In the genomic region with DNA sequence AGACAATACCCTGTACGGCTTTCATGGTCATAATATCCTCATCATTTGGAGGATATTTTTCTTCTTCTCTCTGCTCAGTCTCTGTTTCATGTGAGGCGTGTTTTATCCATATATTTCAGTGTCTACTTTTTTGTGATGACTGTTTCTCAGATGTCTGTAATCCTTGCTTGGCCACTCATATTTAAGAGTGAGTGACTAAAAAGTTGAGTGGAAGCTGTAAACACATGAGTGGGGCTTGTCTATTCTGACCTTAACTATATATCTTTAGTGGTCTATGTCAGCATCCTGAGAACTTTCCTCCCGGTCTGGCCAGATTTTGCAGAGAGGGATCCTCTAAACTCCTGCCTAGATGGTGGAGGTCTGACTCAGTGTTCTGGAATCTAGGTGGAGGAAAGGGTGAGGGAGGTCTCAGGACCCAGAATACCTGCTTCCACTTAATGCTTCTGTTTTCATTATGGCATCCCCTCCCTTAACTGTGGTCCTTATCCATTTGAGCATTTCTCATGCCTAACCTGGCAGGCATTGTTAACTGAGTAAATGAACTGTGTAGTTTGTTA, we compare ENCODE assay signal across 14 cellular contexts. TPM values are rescaled to one million over a fixed set of nuclear protein-coding genes. Genes with fewer than 3 reads are reported as not detected.
DNase-seq lines count a peak whose midpoint lies in the region; ATAC-seq and TF ChIP-seq lines count a peak whose summit lies in the region.
"Had no signal": no experiment of that assay in that cellular context is flagged by ENCODE, and none has a peak within 500 bp of the region (broad histone marks: within the 10 kb centered on the region; RNA-seq: fewer than 3 reads in every experiment).

No MANE protein-coding gene starts in this region.

- DNase-seq in CD4-positive, alpha-beta T cell = no peak
- DNase-seq in HFFc6 (no peak), mesothelial cell of epicardium (ENCODE audit: low spot score in 2 of 2, unreplicated experiment in 2 of 2) (no peak)
- DNase-seq in activated naive CD8-positive, alpha-beta T cell treated with anti-CD3 and anti-CD28 coated beads for 36 hours = no peak
- DNase-seq in CD8-positive, alpha-beta memory T cell = no peak
- DNase-seq: activated CD4-positive, alpha-beta T cell treated with anti-CD3 and anti-CD28 coated beads, Interleukin-2, amount 10 ng/mL, durations not matched to agents 7 days and 5 days; colonic mucosa; GOT3; stimulated activated CD4-positive, alpha-beta T cell treated with anti-CD3 and anti-CD28 coated beads, Interleukin-4, amount 100 ng/mL, for 24 hours; stomach had no signal

- CTCF ChIA-PET in CD4-positive, alpha-beta T cell (lab: Charles Lee) = interaction anchor here (0.6 kb wide), 1 partner anchor 105 kb away, joined by 3 read pairs; no protein-coding TSS in a partner anchor
- CTCF ChIA-PET in CD8-positive, alpha-beta memory T cell (lab: Charles Lee) = interaction anchor here (1.1 kb wide), 1 partner anchor 16 kb away, joined by 3 read pairs; a partner anchor contains a TSS

- no peak for TF ChIP-seq CTCF in CD4-positive, alpha-beta T cell (IDR thresholded peaks at IDR 0.05)
- TF ChIP-seq CTCF in HFFc6 (IDR thresholded peaks at IDR 0.05) (no peak), mesothelial cell of epicardium (IDR thresholded peaks at IDR 0.05; ENCODE audit: unreplicated experiment) (no peak)

- POLR2A ChIA-PET in CD4-positive, alpha-beta T cell (lab: Charles Lee) = no interaction called here
- POLR2A ChIA-PET in CD8-positive, alpha-beta memory T cell (lab: Charles Lee) = interaction anchor here (0.6 kb wide), 1 partner anchor 958 kb away, joined by 5 read pairs; no protein-coding TSS in a partner anchor

- H3K4me1 ChIP-seq in CD8-positive, alpha-beta memory T cell (ENCODE audit: insufficient read depth, low read length) = peaks cover 17% of the 10 kb centered on the region
- H3K4me1 ChIP-seq: colonic mucosa, prostate gland had no signal

- no peak for ATAC-seq in CD4-positive, alpha-beta T cell (ENCODE audit: poor library complexity)
- no peak for ATAC-seq in HG02798 (IDR thresholded peaks at IDR 0.05; ENCODE audit: poor library complexity, unreplicated experiment)
- ATAC-seq in HG02571 (IDR thresholded peaks at IDR 0.05; ENCODE audit: unreplicated experiment) = no peak

- intact Hi-C loops in CD4-positive, alpha-beta T cell (cut with DNase I, micrococcal nuclease) = no loop called here

- no peaks in the 10 kb centered on the region for H3K9me3 ChIP-seq in CD4-positive, alpha-beta T cell (ENCODE audit: control insufficient read depth, low read length)
- no peaks in the 10 kb centered on the region for H3K9me3 ChIP-seq in CD8-positive, alpha-beta memory T cell (ENCODE audit: low read length)
- H3K9me3 ChIP-seq: colonic mucosa, prostate gland had no signal

- peaks cover 46% of the 10 kb centered on the region for H3K4me1 Mint-ChIP-seq in CD4-positive, alpha-beta T cell (ENCODE audit: low read depth)
- H3K4me1 Mint-ChIP-seq in HFFc6 (ENCODE audit: low read depth) = peaks cover 23% of the 10 kb centered on the region
- H3K4me1 Mint-ChIP-seq in activated naive CD8-positive, alpha-beta T cell treated with anti-CD3 and anti-CD28 coated beads for 36 hours = peaks cover 29% of the 10 kb centered on the region
- H3K4me1 Mint-ChIP-seq in mesothelial cell of epicardium = no peaks in the 10 kb centered on the region
- H3K4me1 Mint-ChIP-seq in CD8-positive, alpha-beta memory T cell = peaks cover 35 to 62% (median 61%) of the 10 kb centered on the region in 3 donors

- no peak overlapping the region for H3K27ac ChIP-seq in CD4-positive, alpha-beta T cell (ENCODE audit: low read depth, low read length)
- no peak overlapping the region for H3K27ac ChIP-seq in CD8-positive, alpha-beta memory T cell (ENCODE audit: low read depth, low read length)
- H3K27ac ChIP-seq: C4-2B, colonic mucosa, prostate gland, stomach had no signal

- no peaks in the 10 kb centered on the region for H3K27me3 ChIP-seq in CD4-positive, alpha-beta T cell (ENCODE audit: control insufficient read depth, insufficient read depth, low read length)
- H3K27me3 ChIP-seq in CD8-positive, alpha-beta memory T cell (ENCODE audit: insufficient read depth, low read length, poor library complexity, severe bottlenecking) = no peaks in the 10 kb centered on the region
- H3K27me3 ChIP-seq: colonic mucosa, stomach had no signal

- H3K4me3 ChIP-seq in CD8-positive, alpha-beta memory T cell (ENCODE audit: low read length) = no peak overlapping the region
- H3K4me3 ChIP-seq: colonic mucosa, prostate gland, stomach had no signal

- H3K36me3 ChIP-seq in CD8-positive, alpha-beta memory T cell (ENCODE audit: insufficient read depth, low read length) = no peaks in the 10 kb centered on the region
- H3K36me3 ChIP-seq: colonic mucosa, prostate gland had no signal

- peaks cover 50% of the 10 kb centered on the region for H3K36me3 Mint-ChIP-seq in CD4-positive, alpha-beta T cell (ENCODE audit: low read depth)
- peaks cover 34% of the 10 kb centered on the region for H3K36me3 Mint-ChIP-seq in HFFc6 (ENCODE audit: low read depth)
- H3K36me3 Mint-ChIP-seq in activated naive CD8-positive, alpha-beta T cell treated with anti-CD3 and anti-CD28 coated beads for 36 hours = peaks cover 38% of the 10 kb centered on the region
- H3K36me3 Mint-ChIP-seq in mesothelial cell of epicardium = peaks cover 36% of the 10 kb centered on the region
- peaks cover 12 to 36% (median 17%) of the 10 kb centered on the region in 3 donors for H3K36me3 Mint-ChIP-seq in CD8-positive, alpha-beta memory T cell

- no peak overlapping the region for H3K4me3 Mint-ChIP-seq in CD4-positive, alpha-beta T cell
- H3K4me3 Mint-ChIP-seq in HFFc6 (no peak overlapping the region), mesothelial cell of epicardium (no peak overlapping the region)
- H3K4me3 Mint-ChIP-seq in activated naive CD8-positive, alpha-beta T cell treated with anti-CD3 and anti-CD28 coated beads for 36 hours = no peak overlapping the region
- H3K4me3 Mint-ChIP-seq in CD8-positive, alpha-beta memory T cell = peak overlapping the region in 1 of 7 donors; percentile 22
- H3K4me3 Mint-ChIP-seq: activated CD4-positive, alpha-beta T cell treated with anti-CD3 and anti-CD28 coated beads, Interleukin-2, amount 10 ng/mL, durations not matched to agents 7 days and 5 days had no signal

- H3K27ac Mint-ChIP-seq in CD4-positive, alpha-beta T cell = peak overlapping the region; percentile 54
- peak overlapping the region; percentile 35 for H3K27ac Mint-ChIP-seq in HFFc6
- peak overlapping the region; percentile 40 for H3K27ac Mint-ChIP-seq in activated naive CD8-positive, alpha-beta T cell treated with anti-CD3 and anti-CD28 coated beads for 36 hours
- peak overlapping the region; percentile 10 for H3K27ac Mint-ChIP-seq in mesothelial cell of epicardium
- peak overlapping the region in 4 of 8 donors; percentile 28 to 66 (median 52) for H3K27ac Mint-ChIP-seq in CD8-positive, alpha-beta memory T cell
- H3K27ac Mint-ChIP-seq: activated CD4-positive, alpha-beta T cell treated with anti-CD3 and anti-CD28 coated beads, Interleukin-2, amount 10 ng/mL, durations not matched to agents 7 days and 5 days had no signal

- H3K27me3 Mint-ChIP-seq in CD4-positive, alpha-beta T cell = no peaks in the 10 kb centered on the region
- peaks cover 1% of the 10 kb centered on the region; the same call in 1 of the 2 replicates for H3K27me3 Mint-ChIP-seq in HFFc6 (ENCODE audit: insufficient read depth)
- H3K27me3 Mint-ChIP-seq in activated naive CD8-positive, alpha-beta T cell treated with anti-CD3 and anti-CD28 coated beads for 36 hours = no peaks in the 10 kb centered on the region
- H3K27me3 Mint-ChIP-seq in mesothelial cell of epicardium (ENCODE audit: low read depth) = no peaks in the 10 kb centered on the region
- H3K27me3 Mint-ChIP-seq in CD8-positive, alpha-beta memory T cell = no peaks in the 10 kb centered on the region
- H3K27me3 Mint-ChIP-seq: activated CD4-positive, alpha-beta T cell treated with anti-CD3 and anti-CD28 coated beads, Interleukin-2, amount 10 ng/mL, durations not matched to agents 7 days and 5 days had no signal

- H3K9me3 Mint-ChIP-seq in CD4-positive, alpha-beta T cell = peaks cover 2% of the 10 kb centered on the region
- H3K9me3 Mint-ChIP-seq in HFFc6 (peaks cover 24% of the 10 kb centered on the region), mesothelial cell of epicardium (peaks cover 21% of the 10 kb centered on the region)
- H3K9me3 Mint-ChIP-seq in activated naive CD8-positive, alpha-beta T cell treated with anti-CD3 and anti-CD28 coated beads for 36 hours = peaks cover 11% of the 10 kb centered on the region
- peaks cover 0 to 8% (median 4%) of the 10 kb centered on the region in 5 donors for H3K9me3 Mint-ChIP-seq in CD8-positive, alpha-beta memory T cell

RNA-seq across cellular contexts. Expression of a gene that starts 6.0 kb away (rescaled TPM):
- 10 to 100 TPM; 23.0 TPM for total RNA-seq in CD4-positive, alpha-beta T cell
- total RNA-seq in HFFc6 (2021; fragmentation: NEBNext Ultra II Directional; extraction: Animal tissue kit (Norgen Biotek cat#: 25700)) = 10 to 100 TPM; 20.8 to 30.9 (median 26.7) TPM
- 10 to 100 TPM; 36.7 to 39.3 TPM for total RNA-seq in activated naive CD8-positive, alpha-beta T cell treated with anti-CD3 and anti-CD28 coated beads for 36 hours
- total RNA-seq in mesothelial cell of epicardium = 29.7 to 31.2 TPM (median 30.9 TPM) in 3 replicates
- 10 to 100 TPM; 36.0 to 38.8 TPM for total RNA-seq in CD8-positive, alpha-beta memory T cell
- 52.9 TPM for polyA plus RNA-seq in CD8-positive, alpha-beta memory T cell

RNA-seq across cellular contexts. Expression of a gene that starts 15.7 kb away (rescaled TPM):
- total RNA-seq in CD4-positive, alpha-beta T cell = 10 to 100 TPM; 10.3 to 11.1 TPM
- 10 to 100 TPM; 82.3 to 99.1 (median 84.9) TPM for total RNA-seq in HFFc6 (2021; fragmentation: NEBNext Ultra II Directional; extraction: Animal tissue kit (Norgen Biotek cat#: 25700))
- 100 to 1,000 TPM; 167 to 173 TPM for total RNA-seq in activated naive CD8-positive, alpha-beta T cell treated with anti-CD3 and anti-CD28 coated beads for 36 hours
- 81.5 to 90.2 TPM (median 81.8 TPM) in 3 replicates for total RNA-seq in mesothelial cell of epicardium
- 100 to 1,000 TPM; 135 to 136 TPM for total RNA-seq in CD8-positive, alpha-beta memory T cell
- 38.6 TPM for polyA plus RNA-seq in CD8-positive, alpha-beta memory T cell

RNA-seq across cellular contexts. Expression of a gene that starts 41.7 kb away (rescaled TPM):
- 10 to 100 TPM; 57.1 to 57.3 TPM for total RNA-seq in CD4-positive, alpha-beta T cell
- 10 to 100 TPM; 40.1 to 50.9 (median 43.8) TPM for total RNA-seq in HFFc6 (2021; fragmentation: NEBNext Ultra II Directional; extraction: Animal tissue kit (Norgen Biotek cat#: 25700))
- total RNA-seq in activated naive CD8-positive, alpha-beta T cell treated with anti-CD3 and anti-CD28 coated beads for 36 hours = 10 to 100 TPM; 67.4 to 72.1 TPM
- 50.5 to 54.9 TPM (median 51.5 TPM) in 3 replicates for total RNA-seq in mesothelial cell of epicardium
- 10 to 100 TPM; 73.6 to 76.1 TPM for total RNA-seq in CD8-positive, alpha-beta memory T cell
- polyA plus RNA-seq in CD8-positive, alpha-beta memory T cell = 45.3 TPM

RNA-seq across cellular contexts. Expression of a gene that starts 53.2 kb away (rescaled TPM):
- 10 to 100 TPM; 27.8 to 28.2 TPM for total RNA-seq in CD4-positive, alpha-beta T cell
- total RNA-seq in HFFc6 (2021; fragmentation: NEBNext Ultra II Directional; extraction: Animal tissue kit (Norgen Biotek cat#: 25700)) = 10 to 100 TPM; 19.4 to 24.9 (median 21.6) TPM
- 10 to 100 TPM; 34.9 to 35.5 TPM for total RNA-seq in activated naive CD8-positive, alpha-beta T cell treated with anti-CD3 and anti-CD28 coated beads for 36 hours
- 27.9 to 28.5 TPM (median 28.4 TPM) in 3 replicates for total RNA-seq in mesothelial cell of epicardium
- total RNA-seq in CD8-positive, alpha-beta memory T cell = 10 to 100 TPM; 43.1 to 44.5 TPM
- 14.3 TPM for polyA plus RNA-seq in CD8-positive, alpha-beta memory T cell
